ENCODE assay signal across 8 cellular contexts in the genomic region with DNA sequence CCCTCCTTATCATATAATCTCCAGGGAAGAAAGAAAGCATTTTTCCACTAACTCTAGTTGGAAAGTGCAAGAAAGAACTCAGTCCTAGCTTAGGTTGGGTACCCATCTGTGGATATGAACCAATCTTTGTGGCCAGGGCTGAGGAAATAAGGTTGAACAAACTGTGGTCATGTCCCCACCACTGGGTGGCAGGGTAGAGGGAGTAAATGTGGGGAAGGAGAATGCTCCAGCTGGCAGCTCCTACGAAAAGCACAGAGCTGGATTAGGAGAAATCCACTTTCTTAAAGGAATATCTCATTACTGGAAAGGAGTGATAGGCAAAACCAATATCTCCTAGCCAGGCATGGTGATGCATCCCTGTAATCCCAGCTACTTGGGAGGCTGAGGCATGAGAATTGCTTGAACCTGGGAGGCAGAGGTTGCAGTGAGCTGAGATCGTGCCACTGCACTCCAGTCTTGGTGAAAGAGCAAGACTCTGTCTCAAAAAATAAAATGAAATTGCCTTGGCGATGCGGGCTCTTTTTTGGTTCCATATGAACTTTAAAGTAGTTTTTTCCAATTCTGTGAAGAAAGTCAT.
DNase-seq lines count a peak whose midpoint lies in the region; ATAC-seq and TF ChIP-seq lines count a peak whose summit lies in the region.

No MANE protein-coding gene starts in this region.

- H3K9me3 ChIP-seq in DOHH2 (ENCODE audit: control insufficient read depth, insufficient read depth, low read length) (no peaks in the 10 kb centered on the region), tibial artery (no peaks in the 10 kb centered on the region), aorta (ENCODE audit: control insufficient read depth, low read length) (no peaks in the 10 kb centered on the region)

- intact Hi-C loops in tibial artery (cut with DNase I; ENCODE audit: low total_unique reads) (loop anchor here (10.0 kb wide), 1 partner anchor 237 kb away; no protein-coding TSS in a partner anchor), aorta (cut with DNase I) (loop anchor here in 1 of 2 donors (10.0 kb wide), 1 partner anchor 207 kb away; the partner anchor contains the start of gene SLC12A2)

- no peaks in the 10 kb centered on the region for H3F3A ChIP-seq in DOHH2 (ENCODE audit: control insufficient read depth, insufficient read depth)

- peak; percentile 15 for DNase-seq in HuH-7.5 (ENCODE audit: low spot score)
- DNase-seq in RPMI8226: peak; percentile 16
- peak; percentile 80 for DNase-seq in fibroblast of pulmonary artery (ENCODE audit: low read depth)
- peak; percentile 11 for DNase-seq in retina
- DNase-seq in tibial artery: no peak
- DNase-seq in aorta: no peak

- WGBS in aorta, 2 donors: 72 to 77% methylated on average over 4 of the region's 4 CpGs

- H3K4me3 ChIP-seq in DOHH2 (ENCODE audit: low read length): no peak overlapping the region
- H3K4me3 ChIP-seq in fibroblast of pulmonary artery (replicated peaks; ENCODE audit: low read depth, low read length): no peak overlapping the region
- no peak overlapping the region for H3K4me3 ChIP-seq in tibial artery
- no peak overlapping the region for H3K4me3 ChIP-seq in aorta (ENCODE audit: low read length in 2 of 2)

- ATAC-seq in aorta (ENCODE audit: low FRiP score): no peak
- ATAC-seq in HG03039 (IDR thresholded peaks at IDR 0.05; ENCODE audit: unreplicated experiment): no peak

- H3K27ac ChIP-seq in DOHH2 (ENCODE audit: low read depth, low read length) (no peak overlapping the region), tibial artery (no peak overlapping the region), aorta (ENCODE audit: low read depth in 1 of 2, low read length in 2 of 2) (no peak overlapping the region)

- TF ChIP-seq CTCF in DOHH2 (IDR thresholded peaks at IDR 0.05; ENCODE audit: low read depth, low read length, poor library complexity, severe bottlenecking) (peak; percentile 57), fibroblast of pulmonary artery (IDR thresholded peaks at IDR 0.05; ENCODE audit: low read length, missing control alignments) (peak; percentile 72), tibial artery (IDR thresholded peaks at IDR 0.05) (no peak)

- no peaks in the 10 kb centered on the region for H3K79me2 ChIP-seq in DOHH2 (ENCODE audit: control insufficient read depth, low read length)

- H4K20me1 ChIP-seq in DOHH2 (ENCODE audit: control insufficient read depth, insufficient read depth, low read depth, low read length): no peaks in the 10 kb centered on the region

- H3K36me3 ChIP-seq in DOHH2 (ENCODE audit: control insufficient read depth, low read length) (no peaks in the 10 kb centered on the region), tibial artery (no peaks in the 10 kb centered on the region), aorta (ENCODE audit: control insufficient read depth in 1 of 2, insufficient read depth in 2 of 2, low read length in 1 of 2) (no peaks in the 10 kb centered on the region)

- peaks cover 37% of the 10 kb centered on the region for H3K4me1 ChIP-seq in DOHH2 (ENCODE audit: control insufficient read depth, low read length)
- H3K4me1 ChIP-seq in tibial artery: peaks cover 0 to 7% (median 0%) of the 10 kb centered on the region in 4 donors
- H3K4me1 ChIP-seq in aorta (ENCODE audit: control insufficient read depth in 1 of 2, insufficient read depth in 2 of 2, low read length in 2 of 2): no peaks in the 10 kb centered on the region

- H3K4me2 ChIP-seq in DOHH2 (ENCODE audit: low read length): no peak overlapping the region

- H3K9me2 ChIP-seq in DOHH2 (replicated peaks; ENCODE audit: control insufficient read depth, low read length): no peaks in the 10 kb centered on the region

- no peaks in the 10 kb centered on the region for H3K27me3 ChIP-seq in DOHH2 (ENCODE audit: control insufficient read depth, low read length)
- no peaks in the 10 kb centered on the region for H3K27me3 ChIP-seq in tibial artery
- no peaks in the 10 kb centered on the region for H3K27me3 ChIP-seq in aorta (ENCODE audit: control insufficient read depth in 1 of 2, insufficient read depth in 2 of 2, low read length in 1 of 2)

Comparison
In these comparisons a context has a peak if more than half of its experiments do, and no peak if none do; other contexts are left out.
1. CTCF ChIP-seq: peak in DOHH2 (single experiment) and fibroblast of pulmonary artery (single experiment); none in tibial artery (0 of 2).
2. DNase-seq: peak in HuH-7.5 (single experiment), RPMI8226 (single experiment), fibroblast of pulmonary artery (single experiment) and retina (single experiment); none in tibial artery (0 of 2) and aorta (0 of 2).